1 cellular context compared by ENCODE assay signal in the genomic region with DNA sequence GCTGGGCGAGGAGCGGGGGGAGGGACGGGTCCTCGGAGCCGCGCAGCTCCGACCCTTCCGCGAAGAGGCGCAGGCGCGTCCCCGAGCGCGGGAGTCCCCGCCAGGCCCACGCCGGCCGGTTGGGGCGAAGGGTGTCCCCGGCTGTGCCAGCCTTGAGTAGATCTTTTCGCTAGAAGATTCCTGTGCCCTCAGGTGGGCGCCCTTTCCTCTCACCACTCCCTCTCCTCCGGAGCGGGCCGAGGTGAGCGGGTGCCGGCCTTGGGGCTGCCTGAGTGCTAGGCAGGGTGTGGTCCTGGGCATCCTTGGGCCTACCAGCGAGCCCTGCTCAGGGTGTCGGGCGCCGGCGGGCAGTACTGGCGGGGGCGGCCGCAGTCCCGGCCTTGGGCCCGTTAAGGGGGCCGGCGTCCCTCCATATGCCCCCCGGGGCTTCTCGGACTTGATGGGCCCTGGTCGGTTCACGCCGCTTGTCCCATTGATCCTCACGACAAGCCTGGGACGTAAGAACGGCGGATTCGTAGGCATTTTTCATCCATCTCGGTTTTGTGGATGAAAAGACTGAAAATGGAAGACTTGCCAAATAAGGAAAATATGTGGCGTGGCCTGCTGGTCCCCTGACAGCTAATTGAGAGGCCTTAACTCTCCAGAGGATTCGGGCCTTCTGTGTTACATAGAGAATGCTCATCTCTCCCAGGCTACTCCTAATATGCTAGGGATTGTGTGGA.
A peak's percentile ranks its signal among the peaks of the same experiment; 100 is the strongest.
TF ChIP-seq lines count a peak whose summit lies in the region.

No MANE protein-coding gene starts in this region.

TF ChIP-seq in HepG2, 621 proteins besides CTCF, POLR2A, EP300 and RAD21 (continued from another document and continues in another):
- TF ChIP-seq CREM (IDR thresholded peaks at IDR 0.05): no peak
- TF ChIP-seq CREM (CRISPR knock-in tag; IDR thresholded peaks at IDR 0.05): no peak
- TF ChIP-seq ZNF446 (CRISPR knock-in tag; IDR thresholded peaks at IDR 0.05): no peak
- TF ChIP-seq, protein P1, sequence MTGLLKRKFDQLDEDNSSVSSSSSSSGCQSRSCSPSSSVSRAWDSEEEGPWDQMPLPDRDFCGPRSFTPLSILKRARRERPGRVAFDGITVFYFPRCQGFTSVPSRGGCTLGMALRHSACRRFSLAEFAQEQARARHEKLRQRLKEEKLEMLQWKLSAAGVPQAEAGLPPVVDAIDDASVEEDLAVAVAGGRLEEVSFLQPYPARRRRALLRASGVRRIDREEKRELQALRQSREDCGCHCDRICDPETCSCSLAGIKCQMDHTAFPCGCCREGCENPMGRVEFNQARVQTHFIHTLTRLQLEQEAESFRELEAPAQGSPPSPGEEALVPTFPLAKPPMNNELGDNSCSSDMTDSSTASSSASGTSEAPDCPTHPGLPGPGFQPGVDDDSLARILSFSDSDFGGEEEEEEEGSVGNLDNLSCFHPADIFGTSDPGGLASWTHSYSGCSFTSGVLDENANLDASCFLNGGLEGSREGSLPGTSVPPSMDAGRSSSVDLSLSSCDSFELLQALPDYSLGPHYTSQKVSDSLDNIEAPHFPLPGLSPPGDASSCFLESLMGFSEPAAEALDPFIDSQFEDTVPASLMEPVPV (CRISPR knock-in tag; IDR thresholded peaks at IDR 0.05): no peak
- TF ChIP-seq, protein P2, sequence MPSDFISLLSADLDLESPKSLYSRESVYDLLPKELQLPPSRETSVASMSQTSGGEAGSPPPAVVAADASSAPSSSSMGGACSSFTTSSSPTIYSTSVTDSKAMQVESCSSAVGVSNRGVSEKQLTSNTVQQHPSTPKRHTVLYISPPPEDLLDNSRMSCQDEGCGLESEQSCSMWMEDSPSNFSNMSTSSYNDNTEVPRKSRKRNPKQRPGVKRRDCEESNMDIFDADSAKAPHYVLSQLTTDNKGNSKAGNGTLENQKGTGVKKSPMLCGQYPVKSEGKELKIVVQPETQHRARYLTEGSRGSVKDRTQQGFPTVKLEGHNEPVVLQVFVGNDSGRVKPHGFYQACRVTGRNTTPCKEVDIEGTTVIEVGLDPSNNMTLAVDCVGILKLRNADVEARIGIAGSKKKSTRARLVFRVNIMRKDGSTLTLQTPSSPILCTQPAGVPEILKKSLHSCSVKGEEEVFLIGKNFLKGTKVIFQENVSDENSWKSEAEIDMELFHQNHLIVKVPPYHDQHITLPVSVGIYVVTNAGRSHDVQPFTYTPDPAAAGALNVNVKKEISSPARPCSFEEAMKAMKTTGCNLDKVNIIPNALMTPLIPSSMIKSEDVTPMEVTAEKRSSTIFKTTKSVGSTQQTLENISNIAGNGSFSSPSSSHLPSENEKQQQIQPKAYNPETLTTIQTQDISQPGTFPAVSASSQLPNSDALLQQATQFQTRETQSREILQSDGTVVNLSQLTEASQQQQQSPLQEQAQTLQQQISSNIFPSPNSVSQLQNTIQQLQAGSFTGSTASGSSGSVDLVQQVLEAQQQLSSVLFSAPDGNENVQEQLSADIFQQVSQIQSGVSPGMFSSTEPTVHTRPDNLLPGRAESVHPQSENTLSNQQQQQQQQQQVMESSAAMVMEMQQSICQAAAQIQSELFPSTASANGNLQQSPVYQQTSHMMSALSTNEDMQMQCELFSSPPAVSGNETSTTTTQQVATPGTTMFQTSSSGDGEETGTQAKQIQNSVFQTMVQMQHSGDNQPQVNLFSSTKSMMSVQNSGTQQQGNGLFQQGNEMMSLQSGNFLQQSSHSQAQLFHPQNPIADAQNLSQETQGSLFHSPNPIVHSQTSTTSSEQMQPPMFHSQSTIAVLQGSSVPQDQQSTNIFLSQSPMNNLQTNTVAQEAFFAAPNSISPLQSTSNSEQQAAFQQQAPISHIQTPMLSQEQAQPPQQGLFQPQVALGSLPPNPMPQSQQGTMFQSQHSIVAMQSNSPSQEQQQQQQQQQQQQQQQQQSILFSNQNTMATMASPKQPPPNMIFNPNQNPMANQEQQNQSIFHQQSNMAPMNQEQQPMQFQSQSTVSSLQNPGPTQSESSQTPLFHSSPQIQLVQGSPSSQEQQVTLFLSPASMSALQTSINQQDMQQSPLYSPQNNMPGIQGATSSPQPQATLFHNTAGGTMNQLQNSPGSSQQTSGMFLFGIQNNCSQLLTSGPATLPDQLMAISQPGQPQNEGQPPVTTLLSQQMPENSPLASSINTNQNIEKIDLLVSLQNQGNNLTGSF (CRISPR knock-in tag; IDR thresholded peaks at IDR 0.05): no peak; the same call in 1 of the 2 replicates
- no peak for TF ChIP-seq MIER3 (CRISPR knock-in tag; IDR thresholded peaks at IDR 0.05; ENCODE audit: borderline replicate concordance)
- no peak for TF ChIP-seq SMAD3 (CRISPR knock-in tag; IDR thresholded peaks at IDR 0.05)
- TF ChIP-seq POLR2AphosphoS2 (IDR thresholded peaks at IDR 0.05; ENCODE audit: low read depth, low read length): no peak
- no peak for TF ChIP-seq ZFP36 (IDR thresholded peaks at IDR 0.05; ENCODE audit: borderline replicate concordance, low read depth, low read length, partially characterized antibody)
- peak; percentile 55; the same call in 1 of the 2 replicates for TF ChIP-seq SPEN (CRISPR knock-in tag; IDR thresholded peaks at IDR 0.05; ENCODE audit: low read depth)
- no peak for TF ChIP-seq ZNF598 (CRISPR knock-in tag; IDR thresholded peaks at IDR 0.05; ENCODE audit: borderline replicate concordance)
- no peak for TF ChIP-seq KLF9 (CRISPR knock-in tag; IDR thresholded peaks at IDR 0.05; ENCODE audit: low read depth)
- TF ChIP-seq ZNF441 (CRISPR knock-in tag; IDR thresholded peaks at IDR 0.05; ENCODE audit: borderline replicate concordance): no peak; the same call in 1 of the 2 replicates
- TF ChIP-seq ADNP (CRISPR knock-in tag; IDR thresholded peaks at IDR 0.05): no peak
- peak; percentile 8; the same call in 1 of the 2 replicates for TF ChIP-seq HES4 (CRISPR knock-in tag; IDR thresholded peaks at IDR 0.05; ENCODE audit: borderline replicate concordance)
- peak; percentile 13; the same call in 1 of the 2 replicates for TF ChIP-seq KDM5A (IDR thresholded peaks at IDR 0.05; ENCODE audit: borderline replicate concordance, low read length)
- TF ChIP-seq CBX2 (IDR thresholded peaks at IDR 0.05; ENCODE audit: low read depth, low read length): no peak
- TF ChIP-seq CBX2 (CRISPR knock-in tag; IDR thresholded peaks at IDR 0.05; ENCODE audit: low read depth): no peak
- no peak for TF ChIP-seq SIX4 (CRISPR knock-in tag; IDR thresholded peaks at IDR 0.05)
- no peak for TF ChIP-seq ERF (CRISPR knock-in tag; IDR thresholded peaks at IDR 0.05)
- TF ChIP-seq, protein P3, sequence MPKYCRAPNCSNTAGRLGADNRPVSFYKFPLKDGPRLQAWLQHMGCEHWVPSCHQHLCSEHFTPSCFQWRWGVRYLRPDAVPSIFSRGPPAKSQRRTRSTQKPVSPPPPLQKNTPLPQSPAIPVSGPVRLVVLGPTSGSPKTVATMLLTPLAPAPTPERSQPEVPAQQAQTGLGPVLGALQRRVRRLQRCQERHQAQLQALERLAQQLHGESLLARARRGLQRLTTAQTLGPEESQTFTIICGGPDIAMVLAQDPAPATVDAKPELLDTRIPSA (CRISPR knock-in tag; IDR thresholded peaks at IDR 0.05; ENCODE audit: borderline replicate concordance): no peak
- no peak for TF ChIP-seq REPIN1 (CRISPR knock-in tag; IDR thresholded peaks at IDR 0.05; ENCODE audit: borderline replicate concordance, low read depth)
- no peak for TF ChIP-seq ZNF605 (CRISPR knock-in tag; IDR thresholded peaks at IDR 0.05)
- no peak; the same call in 1 of the 2 replicates for TF ChIP-seq POLR2AphosphoS5 (IDR thresholded peaks at IDR 0.05; ENCODE audit: low read depth, low read length)
- TF ChIP-seq, protein P4, sequence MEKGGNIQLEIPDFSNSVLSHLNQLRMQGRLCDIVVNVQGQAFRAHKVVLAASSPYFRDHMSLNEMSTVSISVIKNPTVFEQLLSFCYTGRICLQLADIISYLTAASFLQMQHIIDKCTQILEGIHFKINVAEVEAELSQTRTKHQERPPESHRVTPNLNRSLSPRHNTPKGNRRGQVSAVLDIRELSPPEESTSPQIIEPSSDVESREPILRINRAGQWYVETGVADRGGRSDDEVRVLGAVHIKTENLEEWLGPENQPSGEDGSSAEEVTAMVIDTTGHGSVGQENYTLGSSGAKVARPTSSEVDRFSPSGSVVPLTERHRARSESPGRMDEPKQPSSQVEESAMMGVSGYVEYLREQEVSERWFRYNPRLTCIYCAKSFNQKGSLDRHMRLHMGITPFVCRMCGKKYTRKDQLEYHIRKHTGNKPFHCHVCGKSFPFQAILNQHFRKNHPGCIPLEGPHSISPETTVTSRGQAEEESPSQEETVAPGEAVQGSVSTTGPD (CRISPR knock-in tag; IDR thresholded peaks at IDR 0.05): no peak
- TF ChIP-seq HNF4G (IDR thresholded peaks at IDR 0.05; ENCODE audit: borderline replicate concordance, low read depth, low read length): no peak
- no peak for TF ChIP-seq HNF4G (CRISPR knock-in tag; IDR thresholded peaks at IDR 0.05; ENCODE audit: borderline replicate concordance, low read depth)
- no peak for TF ChIP-seq ONECUT2 (CRISPR knock-in tag; IDR thresholded peaks at IDR 0.05)
- TF ChIP-seq ZNF878 (CRISPR knock-in tag; IDR thresholded peaks at IDR 0.05): no peak; the same call in 1 of the 2 replicates
- TF ChIP-seq SAFB2 (CRISPR knock-in tag; IDR thresholded peaks at IDR 0.05; ENCODE audit: borderline replicate concordance, low read depth): no peak
- TF ChIP-seq MAFG (CRISPR knock-in tag; IDR thresholded peaks at IDR 0.05): no peak
- TF ChIP-seq ZFP41 (CRISPR knock-in tag; IDR thresholded peaks at IDR 0.05; ENCODE audit: borderline replicate concordance): no peak
- no peak for TF ChIP-seq TP53 (CRISPR knock-in tag; conservative IDR thresholded peaks at IDR 0.05)
- no peak for TF ChIP-seq ZSCAN25 (CRISPR knock-in tag; IDR thresholded peaks at IDR 0.05)
- TF ChIP-seq NCOA1 (CRISPR knock-in tag; IDR thresholded peaks at IDR 0.05): no peak
- no peak for TF ChIP-seq ZNF570 (CRISPR knock-in tag; IDR thresholded peaks at IDR 0.05; ENCODE audit: borderline replicate concordance)
- TF ChIP-seq, protein P5, sequence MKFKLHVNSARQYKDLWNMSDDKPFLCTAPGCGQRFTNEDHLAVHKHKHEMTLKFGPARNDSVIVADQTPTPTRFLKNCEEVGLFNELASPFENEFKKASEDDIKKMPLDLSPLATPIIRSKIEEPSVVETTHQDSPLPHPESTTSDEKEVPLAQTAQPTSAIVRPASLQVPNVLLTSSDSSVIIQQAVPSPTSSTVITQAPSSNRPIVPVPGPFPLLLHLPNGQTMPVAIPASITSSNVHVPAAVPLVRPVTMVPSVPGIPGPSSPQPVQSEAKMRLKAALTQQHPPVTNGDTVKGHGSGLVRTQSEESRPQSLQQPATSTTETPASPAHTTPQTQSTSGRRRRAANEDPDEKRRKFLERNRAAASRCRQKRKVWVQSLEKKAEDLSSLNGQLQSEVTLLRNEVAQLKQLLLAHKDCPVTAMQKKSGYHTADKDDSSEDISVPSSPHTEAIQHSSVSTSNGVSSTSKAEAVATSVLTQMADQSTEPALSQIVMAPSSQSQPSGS (CRISPR knock-in tag; IDR thresholded peaks at IDR 0.05): no peak
- no peak for TF ChIP-seq ZNF883 (CRISPR knock-in tag; IDR thresholded peaks at IDR 0.05; ENCODE audit: not compliant biosample characterization)
- TF ChIP-seq SRSF4 (IDR thresholded peaks at IDR 0.05; ENCODE audit: low read depth, low read length, poor library complexity, severe bottlenecking): no peak
- TF ChIP-seq, protein P6, sequence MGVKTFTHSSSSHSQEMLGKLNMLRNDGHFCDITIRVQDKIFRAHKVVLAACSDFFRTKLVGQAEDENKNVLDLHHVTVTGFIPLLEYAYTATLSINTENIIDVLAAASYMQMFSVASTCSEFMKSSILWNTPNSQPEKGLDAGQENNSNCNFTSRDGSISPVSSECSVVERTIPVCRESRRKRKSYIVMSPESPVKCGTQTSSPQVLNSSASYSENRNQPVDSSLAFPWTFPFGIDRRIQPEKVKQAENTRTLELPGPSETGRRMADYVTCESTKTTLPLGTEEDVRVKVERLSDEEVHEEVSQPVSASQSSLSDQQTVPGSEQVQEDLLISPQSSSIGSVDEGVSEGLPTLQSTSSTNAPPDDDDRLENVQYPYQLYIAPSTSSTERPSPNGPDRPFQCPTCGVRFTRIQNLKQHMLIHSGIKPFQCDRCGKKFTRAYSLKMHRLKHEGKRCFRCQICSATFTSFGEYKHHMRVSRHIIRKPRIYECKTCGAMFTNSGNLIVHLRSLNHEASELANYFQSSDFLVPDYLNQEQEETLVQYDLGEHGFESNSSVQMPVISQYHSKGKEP (CRISPR knock-in tag; IDR thresholded peaks at IDR 0.05): no peak
- TF ChIP-seq, protein P7, sequence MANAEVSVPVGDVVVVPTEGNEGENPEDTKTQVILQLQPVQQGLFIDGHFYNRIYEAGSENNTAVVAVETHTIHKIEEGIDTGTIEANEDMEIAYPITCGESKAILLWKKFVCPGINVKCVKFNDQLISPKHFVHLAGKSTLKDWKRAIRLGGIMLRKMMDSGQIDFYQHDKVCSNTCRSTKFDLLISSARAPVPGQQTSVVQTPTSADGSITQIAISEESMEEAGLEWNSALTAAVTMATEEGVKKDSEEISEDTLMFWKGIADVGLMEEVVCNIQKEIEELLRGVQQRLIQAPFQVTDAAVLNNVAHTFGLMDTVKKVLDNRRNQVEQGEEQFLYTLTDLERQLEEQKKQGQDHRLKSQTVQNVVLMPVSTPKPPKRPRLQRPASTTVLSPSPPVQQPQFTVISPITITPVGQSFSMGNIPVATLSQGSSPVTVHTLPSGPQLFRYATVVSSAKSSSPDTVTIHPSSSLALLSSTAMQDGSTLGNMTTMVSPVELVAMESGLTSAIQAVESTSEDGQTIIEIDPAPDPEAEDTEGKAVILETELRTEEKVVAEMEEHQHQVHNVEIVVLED (CRISPR knock-in tag; IDR thresholded peaks at IDR 0.05; ENCODE audit: borderline replicate concordance): 0 out of 2 replicates have a peak, but pooled peaks have one; percentile 33
- TF ChIP-seq SMC3 (IDR thresholded peaks at IDR 0.05; ENCODE audit: low read length): no peak
- TF ChIP-seq, protein P8, sequence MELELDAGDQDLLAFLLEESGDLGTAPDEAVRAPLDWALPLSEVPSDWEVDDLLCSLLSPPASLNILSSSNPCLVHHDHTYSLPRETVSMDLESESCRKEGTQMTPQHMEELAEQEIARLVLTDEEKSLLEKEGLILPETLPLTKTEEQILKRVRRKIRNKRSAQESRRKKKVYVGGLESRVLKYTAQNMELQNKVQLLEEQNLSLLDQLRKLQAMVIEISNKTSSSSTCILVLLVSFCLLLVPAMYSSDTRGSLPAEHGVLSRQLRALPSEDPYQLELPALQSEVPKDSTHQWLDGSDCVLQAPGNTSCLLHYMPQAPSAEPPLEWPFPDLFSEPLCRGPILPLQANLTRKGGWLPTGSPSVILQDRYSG (CRISPR knock-in tag; IDR thresholded peaks at IDR 0.05): no peak; the same call in 1 of the 2 replicates
- TF ChIP-seq SIX1 (CRISPR knock-in tag; IDR thresholded peaks at IDR 0.05; ENCODE audit: borderline replicate concordance): no peak
- TF ChIP-seq HOXD1 (CRISPR knock-in tag; IDR thresholded peaks at IDR 0.05): no peak
- no peak for TF ChIP-seq ZC3H4 (CRISPR knock-in tag; IDR thresholded peaks at IDR 0.05; ENCODE audit: borderline replicate concordance)
- no peak for TF ChIP-seq MAZ (IDR thresholded peaks at IDR 0.05; ENCODE audit: borderline replicate concordance, low read depth, low read length)
- no peak for TF ChIP-seq MAZ (CRISPR knock-in tag; IDR thresholded peaks at IDR 0.05; ENCODE audit: low read depth)
- TF ChIP-seq NCOA2 (CRISPR knock-in tag; IDR thresholded peaks at IDR 0.05): 0 out of 2 replicates have a peak, but pooled peaks have one; percentile 5
- no peak for TF ChIP-seq ESRRA (CRISPR knock-in tag; IDR thresholded peaks at IDR 0.05; ENCODE audit: low read depth)
- no peak for TF ChIP-seq SOX6 (IDR thresholded peaks at IDR 0.05)
- no peak for TF ChIP-seq SOX6 (CRISPR knock-in tag; IDR thresholded peaks at IDR 0.05)
- TF ChIP-seq PHF8 (CRISPR knock-in tag; IDR thresholded peaks at IDR 0.05): peak; percentile 78
